ENCODE assay signal across 8 cellular contexts in the genomic region with DNA sequence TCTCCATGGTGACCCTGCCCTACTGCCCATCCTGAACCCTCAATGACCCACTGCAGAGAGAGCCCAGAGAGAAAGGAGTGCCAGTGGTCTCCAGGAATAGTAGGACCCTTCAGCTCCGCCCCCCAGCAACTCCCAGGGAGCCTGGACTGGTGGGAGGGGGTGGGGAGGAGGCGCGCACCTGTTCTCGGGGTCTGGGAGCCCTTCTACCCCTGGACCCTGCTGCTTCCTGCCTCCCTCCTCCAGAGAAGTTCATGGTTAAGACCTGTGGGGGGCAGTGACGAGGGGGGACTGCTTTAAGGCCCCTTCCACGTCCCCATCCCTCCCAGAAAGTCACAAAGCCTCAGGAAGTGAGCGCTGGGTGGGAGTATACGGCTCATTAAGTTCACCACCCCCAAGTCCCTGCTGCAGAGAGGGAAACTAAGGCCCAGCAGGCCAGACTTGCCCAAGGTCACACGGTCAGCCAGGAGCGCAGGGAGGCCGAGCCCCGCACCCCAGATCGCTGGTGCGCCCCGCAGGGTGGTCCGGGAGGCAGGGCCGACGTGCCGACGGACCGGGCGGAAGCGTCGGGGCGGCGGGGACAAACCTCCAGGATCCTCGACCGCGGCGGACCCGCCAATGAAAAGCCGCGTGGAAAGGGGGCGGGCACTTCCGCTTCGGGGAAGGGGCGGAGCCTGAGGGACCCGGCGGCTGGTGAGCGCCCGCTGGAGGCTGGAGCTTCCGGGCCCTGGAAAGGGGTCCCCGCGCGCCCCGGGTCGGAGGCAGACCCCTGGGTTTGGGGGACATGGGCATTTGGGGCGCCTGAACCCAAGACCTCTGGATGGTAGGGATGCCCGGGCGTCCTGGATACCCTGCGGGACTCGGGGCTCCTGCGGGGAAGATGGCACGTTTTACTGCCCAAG. TPM values are rescaled to one million over a fixed set of nuclear protein-coding genes. Genes with fewer than 3 reads are reported as not detected.
DNase-seq lines count a peak whose midpoint lies in the region; ATAC-seq and TF ChIP-seq lines count a peak whose summit lies in the region.

Gene NUDT22 (plus strand): TSS at position 667 of the 899 bp plus-strand sequence. CDS start 379 bp downstream, outside the sequence.
Gene TRPT1 (minus strand): TSS at position 579 of the 899 bp plus-strand sequence. CDS start 326 bp downstream, at position 253.

- TF ChIP-seq CTCF in CD14-positive monocyte (IDR thresholded peaks at IDR 0.05) (peak; percentile 31), KMS-11 (conservative IDR thresholded peaks at IDR 0.05; ENCODE audit: low read depth, low read length) (no peak)

- H3K27ac Mint-ChIP-seq in CD14-positive monocyte: peak within 1 kb of the TSS; percentile 77 to 95 (median 88)
- peak within 1 kb of the TSS; percentile 85 for H3K27ac Mint-ChIP-seq in activated T-helper 17 cell treated with anti-CD3 and anti-CD28 coated beads, Interleukin-2, amount 50 U/mL, for 72 hours
- H3K27ac Mint-ChIP-seq in natural killer cell treated with Interleukin-12 subunit alpha and Interleukin-12 subunit beta and Interleukin-15 and Interleukin-18, amount 100 ng/mL, for 72 hours: peak within 1 kb of the TSS; percentile 79 to 90

- intact Hi-C loops in CD14-positive monocyte (cut with micrococcal nuclease): loop anchor here in 1 of 2 donors (1.0 to 2.0 kb wide), 2 partner anchors 15 to 19 kb away; partner anchors contain the start of gene FKBP2

- H3K9me3 Mint-ChIP-seq in CD14-positive monocyte: no peaks in the 10 kb centered on the region
- H3K9me3 Mint-ChIP-seq in activated T-helper 17 cell treated with anti-CD3 and anti-CD28 coated beads, Interleukin-2, amount 50 U/mL, for 72 hours: no peaks in the 10 kb centered on the region
- no peaks in the 10 kb centered on the region for H3K9me3 Mint-ChIP-seq in natural killer cell treated with Interleukin-12 subunit alpha and Interleukin-12 subunit beta and Interleukin-15 and Interleukin-18, amount 100 ng/mL, for 72 hours

- peak; percentile 87 for DNase-seq in CD14-positive monocyte (ENCODE audit: low spot score)
- peak; percentile 97 for DNase-seq in RPMI8226
- peak; percentile 64 for DNase-seq in fibroblast of peridontal ligament (ENCODE audit: extremely low read depth)
- peak; percentile 92 for DNase-seq in natural killer cell treated with Interleukin-12 subunit alpha and Interleukin-12 subunit beta and Interleukin-15 and Interleukin-18, amount 100 ng/mL, for 72 hours (ENCODE audit: low spot score)
- peak; percentile 89 for DNase-seq in stimulated activated naive CD4-positive, alpha-beta T cell treated with Interleukin-2 at 50 U/mL for 16 hours (lab: John Stamatoyannopoulos, UW)

- peaks cover 25% of the 10 kb centered on the region for H3K4me1 ChIP-seq in KMS-11 (ENCODE audit: low read depth, poor library complexity, severe bottlenecking)

- peaks cover 42% of the 10 kb centered on the region for H3K4me1 Mint-ChIP-seq in CD14-positive monocyte
- H3K4me1 Mint-ChIP-seq in activated T-helper 17 cell treated with anti-CD3 and anti-CD28 coated beads, Interleukin-2, amount 50 U/mL, for 72 hours: no peaks in the 10 kb centered on the region
- H3K4me1 Mint-ChIP-seq in natural killer cell treated with Interleukin-12 subunit alpha and Interleukin-12 subunit beta and Interleukin-15 and Interleukin-18, amount 100 ng/mL, for 72 hours (ENCODE audit: low read depth in 2 of 2): peaks cover 23 to 27% of the 10 kb centered on the region in 2 donors

- peak; percentile 49 for ATAC-seq in GM19452 (IDR thresholded peaks at IDR 0.05; ENCODE audit: unreplicated experiment)
- ATAC-seq in activated T-helper 17 cell treated with anti-CD3 and anti-CD28 coated beads, Interleukin-2, amount 50 U/mL, for 72 hours (replicated peaks): peak; percentile 77
- ATAC-seq in natural killer cell treated with Interleukin-12 subunit alpha and Interleukin-12 subunit beta and Interleukin-15 and Interleukin-18, amount 100 ng/mL, for 72 hours: peak; percentile 83 to 87

- no peaks in the 10 kb centered on the region for H3K27me3 ChIP-seq in KMS-11 (ENCODE audit: insufficient read depth, low read depth)

- peak within 1 kb of the TSS; percentile 67 for H2AFZ ChIP-seq in KMS-11 (ENCODE audit: low read depth)

- no peak within 1 kb of the TSS for H3K4me3 ChIP-seq in KMS-11 (IDR thresholded peaks at IDR 0.05; ENCODE audit: insufficient read depth, low read depth, low read length)

- peak within 1 kb of the TSS; percentile 81 to 89 for H3K4me3 Mint-ChIP-seq in CD14-positive monocyte
- peak within 1 kb of the TSS; percentile 91 for H3K4me3 Mint-ChIP-seq in activated T-helper 17 cell treated with anti-CD3 and anti-CD28 coated beads, Interleukin-2, amount 50 U/mL, for 72 hours
- H3K4me3 Mint-ChIP-seq in natural killer cell treated with Interleukin-12 subunit alpha and Interleukin-12 subunit beta and Interleukin-15 and Interleukin-18, amount 100 ng/mL, for 72 hours: peak within 1 kb of the TSS; percentile 84

- H3K4me2 ChIP-seq in KMS-11: peak within 1 kb of the TSS; percentile 96

- H3K36me3 Mint-ChIP-seq in CD14-positive monocyte: peaks cover 21 to 43% of the 10 kb centered on the region in 2 donors
- H3K36me3 Mint-ChIP-seq in activated T-helper 17 cell treated with anti-CD3 and anti-CD28 coated beads, Interleukin-2, amount 50 U/mL, for 72 hours (ENCODE audit: low read depth): peaks cover 64% of the 10 kb centered on the region
- no peaks in the 10 kb centered on the region for H3K36me3 Mint-ChIP-seq in natural killer cell treated with Interleukin-12 subunit alpha and Interleukin-12 subunit beta and Interleukin-15 and Interleukin-18, amount 100 ng/mL, for 72 hours

- peaks cover 0 to 1% (median 0%) of the 10 kb centered on the region in 3 donors for H3K27me3 Mint-ChIP-seq in CD14-positive monocyte (ENCODE audit: low read depth in 3 of 3)
- no peaks in the 10 kb centered on the region for H3K27me3 Mint-ChIP-seq in activated T-helper 17 cell treated with anti-CD3 and anti-CD28 coated beads, Interleukin-2, amount 50 U/mL, for 72 hours
- H3K27me3 Mint-ChIP-seq in natural killer cell treated with Interleukin-12 subunit alpha and Interleukin-12 subunit beta and Interleukin-15 and Interleukin-18, amount 100 ng/mL, for 72 hours: no peaks in the 10 kb centered on the region

- H3K36me3 ChIP-seq in KMS-11 (ENCODE audit: insufficient read depth): no peaks in the 10 kb centered on the region

- H3K79me2 ChIP-seq in KMS-11 (ENCODE audit: insufficient read depth, low read depth): no peaks in the 10 kb centered on the region

- peak within 1 kb of the TSS; percentile 32; the same call in 1 of the 2 replicates for H3K27ac ChIP-seq in KMS-11

- peak within 1 kb of the TSS; percentile 53; the same call in 1 of the 2 replicates for H3K9ac ChIP-seq in KMS-11

- no peaks in the 10 kb centered on the region for H4K20me1 ChIP-seq in KMS-11 (ENCODE audit: insufficient read depth)

RNA-seq across cellular contexts. Expression of gene NUDT22, which starts in this region (rescaled TPM):
- polyA plus RNA-seq in CD14-positive monocyte: 10 to 100 TPM; 47.9 to 56.1 TPM
- 10 to 100 TPM; 77.4 to 98.4 TPM for total RNA-seq in activated T-helper 17 cell treated with anti-CD3 and anti-CD28 coated beads, Interleukin-2, amount 50 U/mL, for 72 hours
- 100 to 1,000 TPM in 1 of 2 donors, 10 to 100 TPM in 1; 83.6 to 120 TPM for total RNA-seq in natural killer cell treated with Interleukin-12 subunit alpha and Interleukin-12 subunit beta and Interleukin-15 and Interleukin-18, amount 100 ng/mL, for 72 hours

RNA-seq across cellular contexts. Expression of gene TRPT1, which starts in this region (rescaled TPM):
- 10 to 100 TPM; 24.8 to 34.6 TPM for polyA plus RNA-seq in CD14-positive monocyte
- 10 to 100 TPM; 20.3 to 48.4 TPM for total RNA-seq in activated T-helper 17 cell treated with anti-CD3 and anti-CD28 coated beads, Interleukin-2, amount 50 U/mL, for 72 hours
- total RNA-seq in natural killer cell treated with Interleukin-12 subunit alpha and Interleukin-12 subunit beta and Interleukin-15 and Interleukin-18, amount 100 ng/mL, for 72 hours: 10 to 100 TPM; 30.5 to 35.7 TPM
